27 cellular contexts compared by ENCODE assay signal in the genomic region with DNA sequence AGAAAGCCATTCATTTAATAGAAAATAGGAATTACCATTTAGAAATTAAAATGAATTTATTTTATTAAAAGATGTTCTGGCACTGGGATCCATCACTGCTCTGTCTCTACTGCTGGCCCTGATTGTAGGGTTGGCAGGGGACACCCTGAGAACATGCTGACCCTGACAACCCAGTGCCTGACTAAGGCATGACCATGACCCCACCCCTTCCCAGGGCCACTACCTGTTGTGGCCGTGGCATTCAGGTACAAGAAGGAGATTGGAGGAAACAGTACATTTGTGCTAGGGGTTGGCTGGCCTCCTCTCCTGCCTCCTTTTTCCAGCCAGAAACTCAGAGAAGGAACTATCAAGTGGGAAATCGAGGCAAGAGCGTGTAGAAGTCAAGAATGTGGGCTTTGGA.
"Had no signal": no experiment of that assay in that cellular context is flagged by ENCODE, and none has a peak within 500 bp of the region (broad histone marks: within the 10 kb centered on the region; RNA-seq: fewer than 3 reads in every experiment).

No MANE protein-coding gene starts in this region.

- ATAC-seq: mucosa of descending colon; naive thymus-derived CD8-positive, alpha-beta T cell; pancreas; right cardiac atrium; sciatic nerve; stimulated activated naive B cell treated with anti-CD40 and anti-IgM and Interleukin-4, amounts not matched to agents 10 μg/mL and 1 μg/mL and 100 μg/mL, for 72 hours; stimulated activated naive CD8-positive, alpha-beta T cell treated with anti-CD3 and anti-CD28 coated beads, Interleukin-15, Interleukin-2, amounts not matched to agents 100 U/mL and 50 U/mL, for 24 hours; upper lobe of right lung had no signal

- H3K27ac ChIP-seq: left ventricle myocardium inferior, pancreas, prostate gland, skin epidermis, stomach, testis, thyroid gland, transverse colon, upper lobe of right lung had no signal

- H3K27me3 ChIP-seq: pancreas, stomach, testis, thyroid gland, transverse colon, upper lobe of right lung had no signal

- H3K4me1 Mint-ChIP-seq: memory B cell, neural crest cell had no signal

- H3K4me1 ChIP-seq: pancreas, prostate gland, stomach, testis, transverse colon, upper lobe of right lung had no signal

- H3K36me3 ChIP-seq: left ventricle myocardium inferior, pancreas, prostate gland, stomach, thyroid gland, transverse colon, upper lobe of right lung had no signal

- H3K4me3 Mint-ChIP-seq: memory B cell; naive thymus-derived CD8-positive, alpha-beta T cell; nephron; neural crest cell; stimulated activated naive B cell treated with anti-CD40 and anti-IgM and Interleukin-4, amounts not matched to agents 10 μg/mL and 1 μg/mL and 100 μg/mL, for 72 hours had no signal

- H3K9me3 ChIP-seq: left ventricle myocardium inferior, mucosa of descending colon, pancreas, prostate gland, stomach, testis, thyroid gland, transverse colon, upper lobe of right lung had no signal

- DNase-seq: hypothalamus; islet precursor cell; left ventricle myocardium inferior; midbrain; mucosa of descending colon; naive thymus-derived CD8-positive, alpha-beta T cell; nucleus accumbens; pancreas; posterior cingulate gyrus; retina; right cardiac atrium; stimulated activated CD4-positive, alpha-beta T cell treated with anti-CD3 and anti-CD28 coated beads, Interleukin-12 subunit alpha, Interleukin-12 subunit beta, amount 100 ng/mL, for 4 hours; stimulated activated CD4-positive, alpha-beta T cell treated with anti-CD3 and anti-CD28 coated beads, Interleukin-15, amount 100 ng/mL, for 24 hours; stimulated activated CD4-positive, alpha-beta T cell treated with anti-CD3 and anti-CD28 coated beads, Interleukin-4, amount 100 ng/mL, for 1 hour; stimulated activated naive B cell treated with anti-CD40 and anti-IgM and Interleukin-4, amounts not matched to agents 10 μg/mL and 1 μg/mL and 100 μg/mL, for 72 hours; stimulated activated naive CD8-positive, alpha-beta T cell treated with anti-CD3 and anti-CD28 coated beads, Interleukin-15, Interleukin-2, amounts not matched to agents 100 U/mL and 50 U/mL, for 24 hours; stomach; testis; thyroid gland; transverse colon; upper lobe of right lung had no signal

- H3K27ac Mint-ChIP-seq: memory B cell; nephron; stimulated activated naive B cell treated with anti-CD40 and anti-IgM and Interleukin-4, amounts not matched to agents 10 μg/mL and 1 μg/mL and 100 μg/mL, for 72 hours had no signal

- H3K4me3 ChIP-seq: left ventricle myocardium inferior, mucosa of descending colon, pancreas, prostate gland, skin epidermis, stomach, testis, thyroid gland, transverse colon, upper lobe of right lung had no signal

- H3K9me3 Mint-ChIP-seq: memory B cell; naive thymus-derived CD8-positive, alpha-beta T cell; neural crest cell; stimulated activated naive B cell treated with anti-CD40 and anti-IgM and Interleukin-4, amounts not matched to agents 10 μg/mL and 1 μg/mL and 100 μg/mL, for 72 hours had no signal

- H3K36me3 Mint-ChIP-seq: memory B cell; stimulated activated naive B cell treated with anti-CD40 and anti-IgM and Interleukin-4, amounts not matched to agents 10 μg/mL and 1 μg/mL and 100 μg/mL, for 72 hours had no signal
